8 cellular contexts compared by ENCODE assay signal in genomic region chr1:26530540-26530897, GRCh38. TPM values are rescaled to one million over a fixed set of nuclear protein-coding genes. Genes with fewer than 3 reads are reported as not detected.
DNase-seq lines count a peak whose midpoint lies in the region; ATAC-seq, FAIRE-seq and TF ChIP-seq lines count a peak whose summit lies in the region.

No MANE protein-coding gene starts in this region.

- H3K79me1 ChIP-seq in mesenchymal stem cell (replicated peaks; ENCODE audit: low read length, poor library complexity, severe bottlenecking) = peaks cover 27% of the 10 kb centered on the region

- H3K23ac ChIP-seq in mesenchymal stem cell (ENCODE audit: low read length in 2 of 2) = no peak overlapping the region

- peaks cover 21% of the 10 kb centered on the region for H3K4me1 ChIP-seq in A549
- H3K4me1 ChIP-seq in HCT116 (ENCODE audit: control insufficient read depth in 1 of 2, insufficient read depth in 2 of 2, low read length in 2 of 2) = peaks cover 12 to 33% of the 10 kb centered on the region in 2 experiments
- H3K4me1 ChIP-seq in ascending aorta = peaks cover 0 to 4% of the 10 kb centered on the region in 2 donors
- H3K4me1 ChIP-seq in mesenchymal stem cell (ENCODE audit: control insufficient read depth, insufficient read depth, low read depth, low read length) = peaks cover 36% of the 10 kb centered on the region

- no peak overlapping the region for H4K8ac ChIP-seq in mesenchymal stem cell (ENCODE audit: low read length)

- no peaks in the 10 kb centered on the region; the same call in 1 of the 2 replicates for H4K20me1 ChIP-seq in HCT116 (ENCODE audit: insufficient read depth)

- TF ChIP-seq RAD21 in A549 (conservative IDR thresholded peaks at IDR 0.05 in 1 of 2, IDR thresholded peaks at IDR 0.05 in 1 of 2) (no peak), HCT116 (IDR thresholded peaks at IDR 0.05; ENCODE audit: low read depth) (no peak)

- no peak overlapping the region for H2AFZ ChIP-seq in HCT116 (ENCODE audit: low read depth, low read length, poor library complexity, severe bottlenecking)
- H2AFZ ChIP-seq in mesenchymal stem cell (ENCODE audit: low read depth, low read length) = peak overlapping the region; percentile 67

- RAD21 ChIA-PET in HCT116 (lab: Charles Lee; ENCODE audit: low non-redundant PET in 1 of 2, low total read pairs in 2 of 2, uncharacterized antibody in 2 of 2, unreplicated experiment in 2 of 2) = no interaction called here

- CTCF ChIA-PET in A549 (lab: Yijun Ruan, JAX) = interaction anchor here (0.6 to 2.9 kb wide), 5 partner anchors 21 to 280 kb away, joined by 3 to 25 read pairs (median 6); no protein-coding TSS in a partner anchor
- CTCF ChIA-PET in HCT116 (lab: Charles Lee) = interaction anchor here (1.3 to 1.5 kb wide), 2 partner anchors 8 to 30 kb away, joined by 4 to 5 read pairs; no protein-coding TSS in a partner anchor

- TF ChIP-seq POLR2A in A549 (IDR thresholded peaks at IDR 0.05; ENCODE audit: low read length) (no peak), HCT116 (IDR thresholded peaks at IDR 0.05; ENCODE audit: borderline replicate concordance, extremely low read depth, insufficient read depth, insufficient read length) (no peak)

- POLR2A ChIA-PET in A549 (lab: Yijun Ruan, JAX) (interaction anchor here (0.6 kb wide), 1 partner anchor 58 kb away, joined by 3 read pairs; the partner anchor contains the start of gene HMGN2), HCT116 (lab: Charles Lee) (interaction anchor here (2.2 kb wide), 1 partner anchor 29 kb away, joined by 5 read pairs; no protein-coding TSS in a partner anchor)

- no peaks in the 10 kb centered on the region for H3K27me3 ChIP-seq in HCT116 (ENCODE audit: insufficient read depth, low read length)
- no peaks in the 10 kb centered on the region for H3K27me3 ChIP-seq in ascending aorta
- peaks cover 0 to 9% of the 10 kb centered on the region in 2 experiments for H3K27me3 ChIP-seq in mesenchymal stem cell (ENCODE audit: control insufficient read depth in 1 of 2, insufficient read depth in 1 of 2, low read length in 2 of 2)

- BruUV-seq in HCT116 (replicated peaks; lab: Mats Ljungman, UMichigan) = TSS peak; percentile 51

- 13% methylated on average over 2 of the region's 4 CpGs for WGBS in A549 (ENCODE audit: missing lambda C conversion rate)
- WGBS in mesenchymal stem cell = 31% methylated on average over 4 of the region's 4 CpGs

- H2AK5ac ChIP-seq in mesenchymal stem cell (ENCODE audit: low read length, severe bottlenecking) = peak overlapping the region; percentile 56

- peak overlapping the region; percentile 93 for H3K4me2 ChIP-seq in A549
- H3K4me2 ChIP-seq in HCT116 (ENCODE audit: low read length) = peak overlapping the region; percentile 92
- peak overlapping the region; percentile 96 for H3K4me2 ChIP-seq in mesenchymal stem cell (ENCODE audit: low read length, poor library complexity, severe bottlenecking)

- DNase-seq in A549 (ENCODE audit: low read depth in 1 of 2, low spot score in 1 of 2) (no peak), HCT116 (ENCODE audit: low read depth, low spot score) (no peak), ascending aorta (ENCODE audit: low spot score in 2 of 2) (no peak), mesenchymal stem cell (no peak), SIG-M5 treated with dmso at 0.1 percent for 504 hours (lab: John Stamatoyannopoulos, UW; ENCODE audit: unreplicated experiment) (no peak), GDM1 (lab: John Stamatoyannopoulos, UW) (no peak), amygdala (lab: John Stamatoyannopoulos, UW) (no peak)

- TF ChIP-seq CTCF in A549 (IDR thresholded peaks at IDR 0.05) (no peak), HCT116 (IDR thresholded peaks at IDR 0.05 in 2 of 3, conservative IDR thresholded peaks at IDR 0.05 in 1 of 3; ENCODE audit: borderline replicate concordance in 1 of 3, insufficient read depth in 1 of 3, low read depth in 2 of 3, low read length in 2 of 3) (no peak), ascending aorta (IDR thresholded peaks at IDR 0.05) (no peak)

- H3K4me3 ChIP-seq in A549 (peak overlapping the region; percentile 58), HCT116 (replicated peaks in 1 of 2; ENCODE audit: low read depth in 1 of 2, low read length in 2 of 2) (peak overlapping the region; percentile 74 to 96), ascending aorta (peak overlapping the region; percentile 85 to 95), mesenchymal stem cell (ENCODE audit: insufficient read depth in 1 of 2, low read depth in 1 of 2, low read length in 2 of 2) (peak overlapping the region; percentile 77 to 83)

- peaks cover 54% of the 10 kb centered on the region for H3K79me2 ChIP-seq in HCT116 (ENCODE audit: insufficient read depth, low read length)

- no peak overlapping the region for H2BK120ac ChIP-seq in mesenchymal stem cell (ENCODE audit: low read depth, low read length)

- no peak overlapping the region for H2BK5ac ChIP-seq in mesenchymal stem cell (ENCODE audit: low read depth, low read length, poor library complexity, severe bottlenecking)

- peak overlapping the region in 1 of 2 experiments; percentile 54 for H3K4ac ChIP-seq in mesenchymal stem cell (ENCODE audit: low read depth in 1 of 2, low read length in 2 of 2)

- H3K9me3 ChIP-seq in A549 (no peaks in the 10 kb centered on the region), HCT116 (ENCODE audit: control insufficient read depth in 1 of 2, insufficient read depth in 1 of 2, low read depth in 1 of 2, low read length in 2 of 2) (no peaks in the 10 kb centered on the region), ascending aorta (no peaks in the 10 kb centered on the region), mesenchymal stem cell (ENCODE audit: control insufficient read depth, low read length) (no peaks in the 10 kb centered on the region)

- H3K9me2 ChIP-seq in HCT116 (ENCODE audit: insufficient read depth) = no peaks in the 10 kb centered on the region

- intact Hi-C loops in HCT116 (cut with micrococcal nuclease) = loop anchor here (2.0 kb wide), 1 partner anchor 30 kb away; no protein-coding TSS in a partner anchor
- intact Hi-C loops in ascending aorta (cut with DNase I) = no loop called here

- no peak overlapping the region for H3K18ac ChIP-seq in mesenchymal stem cell (ENCODE audit: low read depth in 1 of 2, low read length in 2 of 2)

- H3K9ac ChIP-seq in HCT116 (ENCODE audit: low read length) (peak overlapping the region; percentile 89), mesenchymal stem cell (ENCODE audit: low read length) (peak overlapping the region; percentile 69)

- ATAC-seq in A549 = peak; percentile 14 to 56; a peak in 4 of 6 replicates
- ATAC-seq in HCT116 = peak; percentile 13
- no peak for ATAC-seq in activated CD4-positive, CD25-positive, alpha-beta regulatory T cell treated with anti-CD3 and anti-CD28 coated beads, Interleukin-2, amount 50 U/mL, for 24 hours

- H3K27ac ChIP-seq in A549 (peak overlapping the region; percentile 72 to 92), HCT116 (ENCODE audit: low read depth, low read length) (peak overlapping the region; percentile 85), ascending aorta (no peak overlapping the region), mesenchymal stem cell (ENCODE audit: low read length, poor library complexity, severe bottlenecking) (no peak overlapping the region)

- no peak overlapping the region for H2BK15ac ChIP-seq in mesenchymal stem cell (ENCODE audit: low read depth, poor library complexity, severe bottlenecking)

- no peak overlapping the region for H4K91ac ChIP-seq in mesenchymal stem cell (ENCODE audit: low read length)

- H3K36me3 ChIP-seq in HCT116 (ENCODE audit: control insufficient read depth in 1 of 2, insufficient read depth in 2 of 2, low read length in 2 of 2) = no peaks in the 10 kb centered on the region
- H3K36me3 ChIP-seq in ascending aorta = no peaks in the 10 kb centered on the region
- H3K36me3 ChIP-seq in mesenchymal stem cell (ENCODE audit: control insufficient read depth in 1 of 2, insufficient read depth in 2 of 2, low read depth in 1 of 2, low read length in 2 of 2) = no peaks in the 10 kb centered on the region

- FAIRE-seq in A549 (lab: Jason Lieb, UNC) = no peak

- peak overlapping the region in 1 of 2 experiments; percentile 33 for H2BK12ac ChIP-seq in mesenchymal stem cell (ENCODE audit: low read length in 2 of 2)

- H3K14ac ChIP-seq in mesenchymal stem cell (ENCODE audit: low read length in 2 of 2) = peak overlapping the region in 1 of 2 experiments; percentile 79

- TF ChIP-seq EP300 in A549 (IDR thresholded peaks at IDR 0.05) = no peak

TF ChIP-seq in A549, 52 proteins besides CTCF, POLR2A, EP300 and RAD21:
- TF ChIP-seq HOXB5 (CRISPR knock-in tag; IDR thresholded peaks at IDR 0.05) = no peak
- TF ChIP-seq CEBPB (IDR thresholded peaks at IDR 0.05) = no peak
TF ChIP-seq in A549: peak in this region for 0.

TF ChIP-seq in HCT116, 20 proteins besides CTCF, POLR2A, EP300 and RAD21 (continues in another document):
- TF ChIP-seq EGR1 (IDR thresholded peaks at IDR 0.05; ENCODE audit: low read depth) = no peak
- no peak for TF ChIP-seq MAX (IDR thresholded peaks at IDR 0.05)
- no peak for TF ChIP-seq ZNF274 (IDR thresholded peaks at IDR 0.05; ENCODE audit: low read depth, low read length)
- TF ChIP-seq CEBPB (IDR thresholded peaks at IDR 0.05; ENCODE audit: low read depth) = no peak
- no peak for TF ChIP-seq YY1 (IDR thresholded peaks at IDR 0.05; ENCODE audit: extremely low read depth, insufficient replicate concordance, low read depth, low read length)
- no peak for TF ChIP-seq FOSL1 (IDR thresholded peaks at IDR 0.05; ENCODE audit: low read depth)

RNA-seq across cellular contexts. Expression of gene RPS6KA1, which starts 1.0 kb away (rescaled TPM):
- 9.8 and 11.8 TPM in 2 replicates for polyA plus RNA-seq in A549 (2011; rRNA removed)
- 13.7 and 16.5 TPM in 2 replicates for polyA plus RNA-seq in A549 (2012; cell fraction: cytosol; rRNA removed)
- 17.6 and 18.5 TPM in 2 replicates for polyA plus RNA-seq in A549 (2012; cell fraction: nucleus; rRNA removed)
- 12.4 to 14.1 TPM (median 12.7 TPM) in 3 replicates for polyA plus RNA-seq in A549 (2017; fragmentation: RNase III; extraction: RNeasy Plus Mini Kit Qiagen cat#74134 plus additional on column Dnase treatment)
- polyA minus RNA-seq in A549 (2011; rRNA and poly(A)+ RNA removed) = 24.0 and 26.2 TPM in 2 replicates
- total RNA-seq in HCT116 (2021; ENCODE audit: unreplicated experiment) = 47.0 TPM
- polyA plus RNA-seq in HCT116 (2012) = 36.2 and 37.9 TPM in 2 replicates
- total RNA-seq in ascending aorta = 9.6 TPM
- 5.6 TPM for polyA plus RNA-seq in mesenchymal stem cell (2013, experiment 1 of 2)
- 6.8 TPM for polyA plus RNA-seq in mesenchymal stem cell (2013, experiment 2 of 2)

RNA-seq across cellular contexts. Expression of gene HMGN2, which starts 58.3 kb away (rescaled TPM):
- polyA plus RNA-seq in A549 (2011; rRNA removed) = 146 and 181 TPM in 2 replicates
- polyA plus RNA-seq in A549 (2012; cell fraction: cytosol; rRNA removed) = 273 and 310 TPM in 2 replicates
- polyA plus RNA-seq in A549 (2012; cell fraction: nucleus; rRNA removed) = 104 and 110 TPM in 2 replicates
- polyA plus RNA-seq in A549 (2017; fragmentation: RNase III; extraction: RNeasy Plus Mini Kit Qiagen cat#74134 plus additional on column Dnase treatment) = 290 to 380 TPM (median 310 TPM) in 3 replicates
- polyA minus RNA-seq in A549 (2011; rRNA and poly(A)+ RNA removed) = 21.2 and 35.6 TPM in 2 replicates
- total RNA-seq in HCT116 (2021; ENCODE audit: unreplicated experiment) = 483 TPM
- 363 and 549 TPM in 2 replicates for polyA plus RNA-seq in HCT116 (2012)
- 97.7 TPM for total RNA-seq in ascending aorta
- 370 TPM for polyA plus RNA-seq in mesenchymal stem cell (2013, experiment 1 of 2)
- polyA plus RNA-seq in mesenchymal stem cell (2013, experiment 2 of 2) = 378 TPM

Comparison
In these comparisons a context has a peak if more than half of its experiments do, and no peak if none do; other contexts are left out.
1. ATAC-seq: peak in A549 (2 of 2) and HCT116 (single experiment); none in activated CD4-positive, CD25-positive, alpha-beta regulatory T cell treated with anti-CD3 and anti-CD28 coated beads, Interleukin-2, amount 50 U/mL, for 24 hours (0 of 2).
2. H3K27ac ChIP-seq: peak in A549 (2 of 2) and HCT116 (single experiment); none in ascending aorta (0 of 2) and mesenchymal stem cell (single experiment).
3. Peak in every context shown above with its lines, with median percentiles within 50 percentile points of each other: H3K4me2 ChIP-seq and H3K4me3 ChIP-seq.